Comparison of ENCODE assay signal across 28 cellular contexts in the genomic region with DNA sequence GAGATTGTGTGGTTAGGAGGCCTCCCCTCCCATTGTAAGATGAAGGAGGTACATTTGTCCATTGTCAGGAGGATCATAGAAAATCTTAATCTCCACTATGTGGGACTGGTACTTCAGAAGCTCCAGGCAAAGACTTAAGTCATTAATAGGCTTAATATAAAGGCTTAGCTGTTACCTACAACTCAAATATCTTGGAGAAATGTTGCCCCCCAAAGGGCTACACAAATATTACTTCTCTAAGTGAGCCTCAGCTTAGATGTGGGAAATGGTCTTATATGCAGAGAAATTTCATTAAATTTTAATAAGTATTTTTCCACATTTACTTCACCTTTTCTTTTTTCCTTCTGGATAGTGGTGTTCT. TPM values are rescaled to one million over a fixed set of nuclear protein-coding genes. Genes with fewer than 3 reads are reported as not detected.
DNase-seq lines count a peak whose midpoint lies in the region; ATAC-seq, FAIRE-seq and TF ChIP-seq lines count a peak whose summit lies in the region.
"Had no signal": no experiment of that assay in that cellular context is flagged by ENCODE, and none has a peak within 500 bp of the region (broad histone marks: within the 10 kb centered on the region; RNA-seq: fewer than 3 reads in every experiment).

No MANE protein-coding gene starts in this region.

- H3K9me3 ChIP-seq in GM23248 (ENCODE audit: low read depth), result no peaks in the 10 kb centered on the region
- H3K9me3 ChIP-seq in right lobe of liver, result no peaks in the 10 kb centered on the region
- H3K9me3 ChIP-seq: colonic mucosa, SJCRH30, transverse colon had no signal

- H4K20me1 ChIP-seq in GM23248 (ENCODE audit: insufficient read depth), result no peaks in the 10 kb centered on the region

- no peaks in the 10 kb centered on the region for H3K36me3 ChIP-seq in GM23248 (ENCODE audit: low read depth)
- no peaks in the 10 kb centered on the region for H3K36me3 ChIP-seq in right lobe of liver
- H3K36me3 ChIP-seq: colonic mucosa, SJCRH30, transverse colon, WERI-Rb-1 had no signal

- no peak overlapping the region for H3K27ac Mint-ChIP-seq in WTC11
- H3K27ac Mint-ChIP-seq in stimulated activated memory B cell treated with anti-CD40 and anti-IgM and Interleukin-4, amounts not matched to agents 10 μg/mL and 1 μg/mL and 100 μg/mL, for 72 hours, result no peak overlapping the region
- H3K27ac Mint-ChIP-seq in naive thymus-derived CD8-positive, alpha-beta T cell, result no peak overlapping the region
- H3K27ac Mint-ChIP-seq: activated naive CD8-positive, alpha-beta T cell treated with anti-CD3 and anti-CD28 coated beads, Interleukin-2, amount 50 U/mL, for 24 hours; brain; CD8-positive, alpha-beta T cell; T-helper 17 cell had no signal

- H3K27ac ChIP-seq in GM23248 (no peak overlapping the region), right lobe of liver (no peak overlapping the region)
- H3K27ac ChIP-seq: colonic mucosa, hepatocyte, SJCRH30, transverse colon had no signal

- DNase-seq in GM23248 (peak; percentile 36), NB4 (ENCODE audit: low read depth) (peak; percentile 29), WTC11 (ENCODE audit: low spot score) (no peak), right lobe of liver (no peak), frontal cortex (ENCODE audit: low spot score in 2 of 2) (no peak)
- no peak for DNase-seq in naive thymus-derived CD8-positive, alpha-beta T cell
- DNase-seq: activated CD8-positive, alpha-beta memory T cell treated with anti-CD3 and anti-CD28 coated beads, Interleukin-2, amount 50 U/mL, for 4 hours; activated effector memory CD4-positive, alpha-beta T cell treated with Interleukin-2 at 50 U/mL for 16 hours; activated naive CD8-positive, alpha-beta T cell treated with anti-CD3 and anti-CD28 coated beads, Interleukin-2, amount 50 U/mL, for 24 hours; CD8-positive, alpha-beta T cell; colonic mucosa; H7; NCI-H1417; stimulated activated naive CD4-positive, alpha-beta T cell treated with Interleukin-2 at 50 U/mL for 16 hours; T-helper 17 cell; transverse colon had no signal

- H3K4me2 ChIP-seq in GM23248 (ENCODE audit: unreplicated experiment), result no peak overlapping the region
- H3K4me2 ChIP-seq: hepatocyte had no signal

- no peaks in the 10 kb centered on the region for H3K79me2 ChIP-seq in GM23248 (ENCODE audit: insufficient read depth)
- H3K79me2 ChIP-seq: hepatocyte had no signal

- ATAC-seq in WTC11 (0 out of 2 replicates have a peak, but pooled peaks have one; percentile 18), right lobe of liver (peak in 3 of 4 donors; percentile 37 to 52 (median 41)), GM21717 (IDR thresholded peaks at IDR 0.05; ENCODE audit: unreplicated experiment) (no peak)
- no peak for ATAC-seq in stimulated activated memory B cell treated with anti-CD40 and anti-IgM and Interleukin-4, amounts not matched to agents 10 μg/mL and 1 μg/mL and 100 μg/mL, for 72 hours
- ATAC-seq in naive thymus-derived CD8-positive, alpha-beta T cell, result no peak
- ATAC-seq: activated naive CD8-positive, alpha-beta T cell treated with anti-CD3 and anti-CD28 coated beads, Interleukin-2, amount 50 U/mL, for 24 hours; CD8-positive, alpha-beta T cell; GM12878; Panc1; T-helper 17 cell had no signal

- H3K9me3 Mint-ChIP-seq in WTC11, result no peaks in the 10 kb centered on the region
- H3K9me3 Mint-ChIP-seq in stimulated activated memory B cell treated with anti-CD40 and anti-IgM and Interleukin-4, amounts not matched to agents 10 μg/mL and 1 μg/mL and 100 μg/mL, for 72 hours, result peaks cover 2% of the 10 kb centered on the region
- H3K9me3 Mint-ChIP-seq in naive thymus-derived CD8-positive, alpha-beta T cell, result no peaks in the 10 kb centered on the region
- H3K9me3 Mint-ChIP-seq: activated naive CD8-positive, alpha-beta T cell treated with anti-CD3 and anti-CD28 coated beads, Interleukin-2, amount 50 U/mL, for 24 hours; brain; CD8-positive, alpha-beta T cell had no signal

- CTCF ChIA-PET in WTC11 (lab: Charles Lee), result interaction anchor here (1.0 to 1.8 kb wide), 6 partner anchors 14 to 290 kb away, joined by 3 to 7 read pairs (median 4); no protein-coding TSS in a partner anchor

- POLR2A ChIA-PET in WTC11 (lab: Charles Lee), result no interaction called here
- POLR2A ChIA-PET in naive thymus-derived CD8-positive, alpha-beta T cell (lab: Charles Lee), result no interaction called here

- no peak for TF ChIP-seq POLR2A in NB4 (IDR thresholded peaks at IDR 0.05; ENCODE audit: extremely low read depth, insufficient read length)
- TF ChIP-seq POLR2A in right lobe of liver (IDR thresholded peaks at IDR 0.05), result no peak

- in situ Hi-C loops in GM23248 (cut with MboI), result no loop called here

- no peak overlapping the region for H3K4me3 ChIP-seq in GM23248
- H3K4me3 ChIP-seq in NB4 (ENCODE audit: low read depth, low read length), result no peak overlapping the region
- no peak overlapping the region for H3K4me3 ChIP-seq in right lobe of liver
- H3K4me3 ChIP-seq: colonic mucosa, GM12878, hepatocyte, lung, SJCRH30, transverse colon had no signal

- H3K27me3 ChIP-seq in GM23248 (replicated peaks; ENCODE audit: insufficient read depth) (no peaks in the 10 kb centered on the region), right lobe of liver (no peaks in the 10 kb centered on the region)
- H3K27me3 ChIP-seq: colonic mucosa, hepatocyte, SJCRH30, transverse colon had no signal

- no peak for FAIRE-seq in frontal cortex (lab: Jason Lieb, UNC)
- FAIRE-seq: endometrium, GM12878 had no signal

- H3K4me1 ChIP-seq in GM23248 (ENCODE audit: insufficient read depth) (no peaks in the 10 kb centered on the region), right lobe of liver (no peaks in the 10 kb centered on the region)
- H3K4me1 ChIP-seq: colonic mucosa, transverse colon had no signal

- no peaks in the 10 kb centered on the region for H3F3A ChIP-seq in GM23248 (ENCODE audit: insufficient read depth)

- no peak overlapping the region for H2AFZ ChIP-seq in GM23248
- H2AFZ ChIP-seq: hepatocyte had no signal

- TF ChIP-seq CTCF in NB4 (IDR thresholded peaks at IDR 0.05; ENCODE audit: low read depth, low read length) (no peak), WTC11 (IDR thresholded peaks at IDR 0.05) (no peak), right lobe of liver (IDR thresholded peaks at IDR 0.05) (peak in 1 of 4 donors; percentile 8)

- H3K9ac ChIP-seq in GM23248, result no peak overlapping the region

- no peaks in the 10 kb centered on the region for H3K9me2 ChIP-seq in GM23248 (ENCODE audit: insufficient read depth)

- H3K4me3 Mint-ChIP-seq in WTC11, result no peak overlapping the region
- H3K4me3 Mint-ChIP-seq in stimulated activated memory B cell treated with anti-CD40 and anti-IgM and Interleukin-4, amounts not matched to agents 10 μg/mL and 1 μg/mL and 100 μg/mL, for 72 hours, result no peak overlapping the region
- H3K4me3 Mint-ChIP-seq in naive thymus-derived CD8-positive, alpha-beta T cell, result no peak overlapping the region
- H3K4me3 Mint-ChIP-seq: activated naive CD8-positive, alpha-beta T cell treated with anti-CD3 and anti-CD28 coated beads, Interleukin-2, amount 50 U/mL, for 24 hours; brain; CD8-positive, alpha-beta T cell; T-helper 17 cell had no signal

- H3K27me3 Mint-ChIP-seq in WTC11 (ENCODE audit: low read depth), result no peaks in the 10 kb centered on the region; the same call in 1 of the 2 replicates
- H3K27me3 Mint-ChIP-seq in stimulated activated memory B cell treated with anti-CD40 and anti-IgM and Interleukin-4, amounts not matched to agents 10 μg/mL and 1 μg/mL and 100 μg/mL, for 72 hours, result peaks cover 8% of the 10 kb centered on the region
- no peaks in the 10 kb centered on the region for H3K27me3 Mint-ChIP-seq in naive thymus-derived CD8-positive, alpha-beta T cell
- H3K27me3 Mint-ChIP-seq: activated naive CD8-positive, alpha-beta T cell treated with anti-CD3 and anti-CD28 coated beads, Interleukin-2, amount 50 U/mL, for 24 hours; brain; T-helper 17 cell had no signal

- H3K4me1 Mint-ChIP-seq in WTC11, result peaks cover 5% of the 10 kb centered on the region
- no peaks in the 10 kb centered on the region for H3K4me1 Mint-ChIP-seq in stimulated activated memory B cell treated with anti-CD40 and anti-IgM and Interleukin-4, amounts not matched to agents 10 μg/mL and 1 μg/mL and 100 μg/mL, for 72 hours
- H3K4me1 Mint-ChIP-seq in naive thymus-derived CD8-positive, alpha-beta T cell, result peaks cover 0 to 6% (median 0%) of the 10 kb centered on the region in 4 donors
- H3K4me1 Mint-ChIP-seq: brain had no signal

- H3K36me3 Mint-ChIP-seq in WTC11, result no peaks in the 10 kb centered on the region
- no peaks in the 10 kb centered on the region for H3K36me3 Mint-ChIP-seq in stimulated activated memory B cell treated with anti-CD40 and anti-IgM and Interleukin-4, amounts not matched to agents 10 μg/mL and 1 μg/mL and 100 μg/mL, for 72 hours
- H3K36me3 Mint-ChIP-seq in naive thymus-derived CD8-positive, alpha-beta T cell, result peaks cover 13 to 44% (median 30%) of the 10 kb centered on the region in 3 donors
- H3K36me3 Mint-ChIP-seq: brain had no signal

- intact Hi-C loops in right lobe of liver (cut with DNase I), result no loop called here

TF ChIP-seq in WTC11, 78 proteins besides CTCF, POLR2A, EP300 and RAD21 (continues in another document):
- TF ChIP-seq NFYB (CRISPR knock-in tag; conservative IDR thresholded peaks at IDR 0.05; ENCODE audit: low read depth), result no peak
- TF ChIP-seq ESRRA (CRISPR knock-in tag; IDR thresholded peaks at IDR 0.05; ENCODE audit: borderline replicate concordance), result no peak

RNA-seq across cellular contexts. Expression of gene TAS2R41, which starts 27.2 kb away (rescaled TPM):
- total RNA-seq in GM23248 (2014; rRNA removed; shearing (Covaris generic)), result not detected in 2 replicates
- not detected in 2 replicates for polyA plus RNA-seq in GM23248 (2016; fragmentation: Nextera tagmentation; extraction: Ambion mirVana)
- 0.31 to 0.44 TPM in 2 of 3 replicates, not detected in the other for total RNA-seq in WTC11 (2021)
- total RNA-seq in right lobe of liver, result not detected
- total RNA-seq in frontal cortex, result not detected
- total RNA-seq in naive thymus-derived CD8-positive, alpha-beta T cell, result under 1 TPM in 1 of 2 experiments, not detected in 1; 0.55 TPM
- polyA plus RNA-seq in naive thymus-derived CD8-positive, alpha-beta T cell, result not detected
- total RNA-seq: CD8-positive, alpha-beta T cell; colonic mucosa; GM12878; hepatocyte; LHCN-M2; renal cortical epithelial cell; SJCRH30; transverse colon had no signal
- polyA plus RNA-seq: GM12878, hepatocyte, lung had no signal

Comparison
In these comparisons a context has a peak if more than half of its experiments do, and no peak if none do; other contexts are left out.
1. DNase-seq: peak in GM23248 (single experiment) and NB4 (single experiment); none in WTC11 (single experiment), right lobe of liver (0 of 3), frontal cortex (0 of 2) and naive thymus-derived CD8-positive, alpha-beta T cell (0 of 10).
2. ATAC-seq: peak in WTC11 (single experiment) and right lobe of liver (3 of 4); none in GM21717 (single experiment), stimulated activated memory B cell treated with anti-CD40 and anti-IgM and Interleukin-4, amounts not matched to agents 10 μg/mL and 1 μg/mL and 100 μg/mL, for 72 hours (single experiment) and naive thymus-derived CD8-positive, alpha-beta T cell (0 of 2).